22 cellular contexts compared by ENCODE assay signal in genomic region chr4:57040510-57040909, GRCh38.
DNase-seq lines count a peak whose midpoint lies in the region; TF ChIP-seq lines count a peak whose summit lies in the region.
"Had no signal": no experiment of that assay in that cellular context is flagged by ENCODE, and none has a peak within 500 bp of the region (broad histone marks: within the 10 kb centered on the region; RNA-seq: fewer than 3 reads in every experiment).

No MANE protein-coding gene starts in this region.

- TF ChIP-seq CTCF in Caco-2 (IDR thresholded peaks at IDR 0.05; ENCODE audit: insufficient read depth in 1 of 2, low read depth in 1 of 2, low read length in 1 of 2, severe bottlenecking in 1 of 2, unreplicated experiment in 1 of 2) (no peak), HEK293 (tag by site-specific recombination; IDR thresholded peaks at IDR 0.05) (no peak), coronary artery (IDR thresholded peaks at IDR 0.05) (no peak), osteocyte (IDR thresholded peaks at IDR 0.05) (no peak), GM10248 (IDR thresholded peaks at IDR 0.05; ENCODE audit: control extremely low read depth, extremely low read depth, low read depth, missing control alignments) (no peak)

- peaks cover 15% of the 10 kb centered on the region; the same call in 1 of the 2 replicates for H3K4me1 ChIP-seq in Caco-2
- H3K4me1 ChIP-seq in HEK293 (ENCODE audit: control insufficient read depth, insufficient read depth, low read length) = no peaks in the 10 kb centered on the region

- intact Hi-C loops in Caco-2 (cut with micrococcal nuclease; ENCODE audit: unreplicated experiment) = no loop called here

- no peak overlapping the region for H3K4me3 Mint-ChIP-seq in Caco-2 (ENCODE audit: unreplicated experiment)
- peak overlapping the region; percentile 10 for H3K4me3 Mint-ChIP-seq in osteocyte (ENCODE audit: unreplicated experiment)
- H3K4me3 Mint-ChIP-seq: activated CD4-positive, alpha-beta T cell treated with anti-CD3 and anti-CD28 coated beads for 36 hours; activated T-cell treated with anti-CD3 and anti-CD28 coated beads, Interleukin-2, amount 50 U/mL, for 24 hours; dendritic cell treated with granulocyte-macrophage colony-stimulating factor and Interleukin-4, amounts not matched to agents 40 ng/mL and 50 ng/mL, for 4 days had no signal

- no peaks in the 10 kb centered on the region for H3K36me3 ChIP-seq in Caco-2 (ENCODE audit: control insufficient read depth, insufficient read depth, low read length)
- H3K36me3 ChIP-seq in HEK293 (ENCODE audit: control insufficient read depth in 2 of 2, insufficient read depth in 1 of 2, low read length in 2 of 2) = no peaks in the 10 kb centered on the region
- H3K36me3 ChIP-seq: cardiac muscle cell, esophagus squamous epithelium, gastrocnemius medialis, lower lobe of right lung, neutrophil had no signal

- H3K4me1 Mint-ChIP-seq in Caco-2 (ENCODE audit: low read depth, unreplicated experiment) (peaks cover 13% of the 10 kb centered on the region), osteocyte (ENCODE audit: unreplicated experiment) (peaks cover 91% of the 10 kb centered on the region)
- H3K4me1 Mint-ChIP-seq: activated CD4-positive, alpha-beta T cell treated with anti-CD3 and anti-CD28 coated beads for 36 hours had no signal

- H3K9me3 ChIP-seq in Caco-2 = no peaks in the 10 kb centered on the region
- H3K9me3 ChIP-seq in HEK293 (ENCODE audit: control insufficient read depth, insufficient read depth, low read depth, low read length) = no peaks in the 10 kb centered on the region
- H3K9me3 ChIP-seq: adrenal gland, esophagus squamous epithelium, gastrocnemius medialis, lower lobe of right lung, neutrophil had no signal

- no peaks in the 10 kb centered on the region for H3K27me3 Mint-ChIP-seq in Caco-2 (ENCODE audit: insufficient read depth, unreplicated experiment)
- no peaks in the 10 kb centered on the region for H3K27me3 Mint-ChIP-seq in osteocyte (ENCODE audit: unreplicated experiment)
- H3K27me3 Mint-ChIP-seq: dendritic cell treated with granulocyte-macrophage colony-stimulating factor and Interleukin-4, amounts not matched to agents 40 ng/mL and 50 ng/mL, for 4 days had no signal

- H3K27ac Mint-ChIP-seq in Caco-2 (ENCODE audit: unreplicated experiment) (peak overlapping the region; percentile 39), osteocyte (ENCODE audit: unreplicated experiment) (peak overlapping the region; percentile 92)
- H3K27ac Mint-ChIP-seq: activated CD4-positive, alpha-beta T cell treated with anti-CD3 and anti-CD28 coated beads for 36 hours; activated T-cell treated with anti-CD3 and anti-CD28 coated beads, Interleukin-2, amount 50 U/mL, for 24 hours; dendritic cell treated with granulocyte-macrophage colony-stimulating factor and Interleukin-4, amounts not matched to agents 40 ng/mL and 50 ng/mL, for 4 days had no signal

- H3K9me3 Mint-ChIP-seq in Caco-2 (ENCODE audit: unreplicated experiment) (no peaks in the 10 kb centered on the region), osteocyte (ENCODE audit: unreplicated experiment) (no peaks in the 10 kb centered on the region)
- H3K9me3 Mint-ChIP-seq: activated T-cell treated with anti-CD3 and anti-CD28 coated beads, Interleukin-2, amount 50 U/mL, for 24 hours; dendritic cell treated with granulocyte-macrophage colony-stimulating factor and Interleukin-4, amounts not matched to agents 40 ng/mL and 50 ng/mL, for 4 days had no signal

- POLR2A ChIA-PET in Caco-2 (lab: Charles Lee) (no interaction called here), HEK293 (lab: Yijun Ruan, JAX) (no interaction called here), GM10248 (lab: Yijun Ruan, JAX) (no interaction called here)

- H3K4me3 ChIP-seq in Caco-2 (ENCODE audit: low read depth, low read length) = no peak overlapping the region
- no peak overlapping the region for H3K4me3 ChIP-seq in HEK293 (ENCODE audit: low read depth, low read length)
- H3K4me3 ChIP-seq in coronary artery = no peak overlapping the region
- H3K4me3 ChIP-seq: adrenal gland, cardiac muscle cell, esophagus squamous epithelium, gastrocnemius medialis, lower lobe of right lung, skin epidermis had no signal

- no peaks in the 10 kb centered on the region for H3K27me3 ChIP-seq in Caco-2 (replicated peaks; ENCODE audit: control insufficient read depth, insufficient read depth, low read length)
- H3K27me3 ChIP-seq: adrenal gland, cardiac muscle cell, esophagus squamous epithelium, gastrocnemius medialis, neutrophil had no signal

- no peak for DNase-seq in Caco-2
- no peak for DNase-seq in coronary artery (ENCODE audit: low spot score)
- DNase-seq in osteocyte (ENCODE audit: extremely low spot score, unreplicated experiment) = no peak
- no peak for DNase-seq in putamen (ENCODE audit: low spot score)
- no peak for DNase-seq in GM10248 (ENCODE audit: extremely low spot score)
- no peak for DNase-seq in cerebellum (ENCODE audit: low spot score)
- DNase-seq: activated CD4-positive, alpha-beta T cell treated with anti-CD3 and anti-CD28 coated beads for 36 hours; activated T-cell treated with anti-CD3 and anti-CD28 coated beads, Interleukin-2, amount 50 U/mL, for 24 hours; adrenal gland; esophagus squamous epithelium; gastrocnemius medialis; hippocampal formation; lower lobe of right lung; NCI-H1436 treated with DMSO at 0.1 percent for 48 hours; stimulated activated CD4-positive, alpha-beta T cell treated with anti-CD3 and anti-CD28 coated beads, Interleukin-1b, Interleukin-23, amount 100 ng/mL, for 48 hours; T-helper 1 cell had no signal

- CTCF ChIA-PET in Caco-2 (lab: Charles Lee) = no interaction called here
- CTCF ChIA-PET in HEK293 (lab: Yijun Ruan, JAX) = interaction anchor here (0.6 to 5.0 kb wide), 4 partner anchors 34 to 123 kb away, joined by 3 to 61 read pairs (median 4); no protein-coding TSS in a partner anchor
- CTCF ChIA-PET in GM10248 (lab: Yijun Ruan, JAX) = interaction anchor here (1.4 kb wide), 1 partner anchor 8 kb away, joined by 4 read pairs; no protein-coding TSS in a partner anchor

- H3K36me3 Mint-ChIP-seq in Caco-2 (ENCODE audit: insufficient read depth, unreplicated experiment) (no peaks in the 10 kb centered on the region), osteocyte (ENCODE audit: unreplicated experiment) (peaks cover 52% of the 10 kb centered on the region)

- BruUV-seq in Caco-2 (replicated peaks; lab: Mats Ljungman, UMichigan) = no TSS peak

- H3K27ac ChIP-seq in HEK293 (ENCODE audit: extremely low read depth, low read depth, low read length) = no peak overlapping the region
- H3K27ac ChIP-seq in coronary artery = peak overlapping the region; percentile 73 to 83
- H3K27ac ChIP-seq: cardiac muscle cell, esophagus squamous epithelium, KMS-11, lower lobe of right lung, neutrophil had no signal

TF ChIP-seq in HEK293, 187 proteins besides CTCF, POLR2A, EP300 and RAD21:
- TF ChIP-seq ZSCAN4 (tag by site-specific recombination; IDR thresholded peaks at IDR 0.05) = 0 out of 2 replicates have a peak, but pooled peaks have one; percentile 30
- no peak for TF ChIP-seq ZNF24 (tag by site-specific recombination; IDR thresholded peaks at IDR 0.05)
